ENCODE assay signal across 21 cellular contexts in the genomic region with DNA sequence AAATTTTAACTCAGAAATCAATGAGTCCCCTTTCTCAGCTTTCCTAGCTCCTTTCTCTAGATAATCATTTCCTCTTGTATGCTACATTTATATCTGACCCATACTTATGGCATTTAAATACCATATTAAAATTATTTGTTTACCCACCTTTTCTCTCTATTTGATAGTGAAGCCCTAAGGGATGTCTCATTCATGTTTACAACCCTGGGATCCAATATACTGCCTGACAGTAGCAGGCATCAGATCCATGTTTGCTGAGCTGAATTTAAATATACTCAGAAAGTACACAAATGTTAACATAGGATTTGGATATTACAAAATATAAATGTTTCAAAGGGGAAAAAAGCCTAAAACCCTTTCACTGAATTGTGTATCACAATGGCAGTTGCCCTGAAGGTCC. TPM values are rescaled to one million over a fixed set of nuclear protein-coding genes. Genes with fewer than 3 reads are reported as not detected.
A peak's percentile ranks its signal among the peaks of the same experiment; 100 is the strongest.
DNase-seq lines count a peak whose midpoint lies in the region; ATAC-seq and TF ChIP-seq lines count a peak whose summit lies in the region.
"Had no signal": no experiment of that assay in that cellular context is flagged by ENCODE, and none has a peak within 500 bp of the region (broad histone marks: within the 10 kb centered on the region; RNA-seq: fewer than 3 reads in every experiment).

No MANE protein-coding gene starts in this region.

- ATAC-seq in memory B cell (ENCODE audit: low read depth) (no peak), left cardiac atrium (no peak), GM21367 (IDR thresholded peaks at IDR 0.05; ENCODE audit: unreplicated experiment) (no peak)
- ATAC-seq: A549 had no signal

- H3K27ac Mint-ChIP-seq in memory B cell: peak overlapping the region; percentile 28
- H3K27ac Mint-ChIP-seq: HFFc6 had no signal

- TF ChIP-seq CTCF in LNCaP clone FGC (IDR thresholded peaks at IDR 0.05; ENCODE audit: control insufficient read depth, extremely low read depth, insufficient read depth) (no peak), VCaP (conservative IDR thresholded peaks at IDR 0.05) (no peak)

- no peak overlapping the region for H3K4me3 Mint-ChIP-seq in memory B cell
- H3K4me3 Mint-ChIP-seq: HFFc6 had no signal

- H3K27ac ChIP-seq in VCaP: peak overlapping the region; percentile 77
- H3K27ac ChIP-seq: A549; BLaER1 treated with 17β-estradiol and CSF1 and Interleukin-3, amounts not matched to agents 10 nM and 100 nM had no signal

- H3K27me3 Mint-ChIP-seq in memory B cell: no peaks in the 10 kb centered on the region
- H3K27me3 Mint-ChIP-seq: CD4-positive, alpha-beta memory T cell had no signal

- intact Hi-C loops in left cardiac atrium (cut with DNase I): no loop called here

- H3K4me1 Mint-ChIP-seq in memory B cell: peaks cover 21% of the 10 kb centered on the region

- H3K9me3 Mint-ChIP-seq in memory B cell: peaks cover 12% of the 10 kb centered on the region

- no peak overlapping the region for H3K4me3 ChIP-seq in LNCaP clone FGC (ENCODE audit: low read depth, low read length)
- H3K4me3 ChIP-seq: A549; BLaER1 treated with 17β-estradiol and CSF1 and Interleukin-3, amounts not matched to agents 10 nM and 100 nM; HAP-1 had no signal

- H3K36me3 Mint-ChIP-seq in memory B cell: peaks cover 32% of the 10 kb centered on the region

- DNase-seq in LNCaP clone FGC (ENCODE audit: low read depth) (peak; percentile 89), NCI-H526 (lab: John Stamatoyannopoulos, UW) (peak; percentile 77), memory B cell (ENCODE audit: low spot score in 2 of 2) (no peak), left cardiac atrium (no peak), NCI-H82 (lab: John Stamatoyannopoulos, UW) (no peak)
- DNase-seq: ACHN; AML-193; BE2C; Calu3; CD4-positive, alpha-beta memory T cell; COR-L47; DMS53; DMS79 treated with DMSO at 0.1 percent for 48 hours; GF-D8; GOT3; HFFc6 had no signal

RNA-seq across cellular contexts. Expression of a gene that starts 26.5 kb away (rescaled TPM):
- total RNA-seq in left cardiac atrium: 10 to 100 TPM; 49.5 to 53.6 TPM

Comparison
In these comparisons a context has a peak if more than half of its experiments do, and no peak if none do; other contexts are left out.
1. DNase-seq: peak in LNCaP clone FGC (single experiment) and NCI-H526 (2 of 2); none in memory B cell (0 of 2), left cardiac atrium (single experiment) and NCI-H82 (single experiment).